ENCODE assay signal across 1 cellular context in the genomic region with DNA sequence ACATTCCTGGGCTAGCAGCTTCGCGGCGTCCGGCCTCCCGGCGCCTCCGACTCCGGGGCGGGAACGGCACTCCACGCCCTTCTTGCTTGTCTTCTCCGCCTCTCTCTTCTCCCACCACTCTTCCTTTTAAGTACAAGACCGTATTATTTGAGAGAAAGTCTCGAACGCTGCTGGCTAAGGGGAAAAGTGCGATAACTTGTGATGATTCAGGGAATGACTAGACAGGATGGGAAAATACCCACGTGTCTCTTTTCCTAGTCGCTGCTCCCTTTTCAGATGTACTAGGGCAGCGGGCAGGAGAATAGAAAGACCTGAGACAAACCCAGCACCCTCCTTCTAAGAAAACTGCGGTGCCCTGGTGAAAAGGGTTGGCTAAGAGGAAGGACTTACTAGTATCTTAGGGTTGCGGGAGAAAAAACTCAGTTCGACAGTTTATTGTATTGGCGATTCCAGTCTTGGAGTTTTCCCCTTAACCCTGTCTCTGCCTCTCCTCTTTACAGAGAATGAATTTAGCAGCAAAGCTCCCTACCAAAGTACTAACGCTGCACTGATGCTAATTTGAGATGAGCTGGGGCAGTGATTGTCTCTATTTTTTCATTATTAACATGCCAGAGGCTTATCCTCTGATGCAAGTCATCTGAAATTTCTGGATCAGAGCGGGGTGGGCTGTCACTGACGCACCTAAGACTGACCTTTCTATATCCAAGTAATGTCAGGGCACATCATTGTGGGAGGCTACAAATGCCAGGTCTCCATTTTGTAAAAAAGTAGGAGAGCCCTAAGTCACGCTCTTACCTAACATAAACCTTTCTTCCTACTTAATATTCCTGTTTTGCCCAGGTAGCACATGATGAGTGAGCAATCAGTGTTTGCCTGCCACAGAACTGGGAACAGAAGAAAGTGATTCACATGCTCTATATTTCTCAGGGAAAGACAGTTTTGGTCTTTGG.
TF ChIP-seq lines count a peak whose summit lies in the region.

No MANE protein-coding gene starts in this region.

TF ChIP-seq in HepG2, 621 proteins besides CTCF, POLR2A, EP300 and RAD21 (continued from another document and continues in another):
- TF ChIP-seq, protein P1, sequence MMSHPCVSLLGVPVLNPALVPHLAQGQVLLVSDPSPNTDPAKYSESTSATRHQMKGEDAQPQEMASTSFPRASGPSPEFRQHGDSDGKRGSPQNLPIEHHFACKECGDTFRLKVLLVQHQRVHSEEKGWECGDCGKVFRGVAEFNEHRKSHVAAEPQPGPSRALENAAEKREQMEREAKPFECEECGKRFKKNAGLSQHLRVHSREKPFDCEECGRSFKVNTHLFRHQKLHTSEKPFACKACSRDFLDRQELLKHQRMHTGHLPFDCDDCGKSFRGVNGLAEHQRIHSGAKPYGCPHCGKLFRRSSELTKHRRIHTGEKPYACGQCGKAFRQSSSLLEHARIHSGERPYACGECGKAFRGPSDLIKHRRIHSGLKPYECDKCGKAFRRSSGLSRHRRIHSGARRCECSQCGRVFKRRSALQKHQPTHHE (CRISPR knock-in tag; IDR thresholded peaks at IDR 0.05; ENCODE audit: borderline replicate concordance), result 0 out of 2 replicates have a peak, but pooled peaks have one; percentile 26
- TF ChIP-seq YY1 (IDR thresholded peaks at IDR 0.05; ENCODE audit: insufficient read depth, insufficient replicate concordance, low read depth, low read length) (no peak), ASH2L (IDR thresholded peaks at IDR 0.05; ENCODE audit: insufficient read length, low read depth, low read length) (peak; percentile 79), ZSCAN22 (CRISPR knock-in tag; IDR thresholded peaks at IDR 0.05) (no peak), CREM (IDR thresholded peaks at IDR 0.05) (no peak), CREM (CRISPR knock-in tag; IDR thresholded peaks at IDR 0.05) (no peak), FOXO1 (CRISPR knock-in tag; IDR thresholded peaks at IDR 0.05) (no peak), NFE2L1 (CRISPR knock-in tag; IDR thresholded peaks at IDR 0.05; ENCODE audit: borderline replicate concordance) (no peak), IRX3 (CRISPR knock-in tag; IDR thresholded peaks at IDR 0.05; ENCODE audit: borderline replicate concordance, low read depth) (no peak), ZSCAN29 (CRISPR knock-in tag; conservative IDR thresholded peaks at IDR 0.05) (no peak), MTF1 (CRISPR knock-in tag; IDR thresholded peaks at IDR 0.05) (no peak), RFXAP (CRISPR knock-in tag; IDR thresholded peaks at IDR 0.05; ENCODE audit: borderline replicate concordance) (no peak), TBX2 (CRISPR knock-in tag; IDR thresholded peaks at IDR 0.05; ENCODE audit: borderline replicate concordance) (no peak; the same call in 1 of the 2 replicates), EHMT2 (IDR thresholded peaks at IDR 0.05; ENCODE audit: borderline replicate concordance, low read depth, low read length) (no peak), ZNF530 (CRISPR knock-in tag; IDR thresholded peaks at IDR 0.05; ENCODE audit: low read depth) (no peak), ZNF768 (CRISPR knock-in tag; IDR thresholded peaks at IDR 0.05) (no peak), ZZZ3 (CRISPR knock-in tag; IDR thresholded peaks at IDR 0.05; ENCODE audit: borderline replicate concordance) (no peak), ZBTB38 (CRISPR knock-in tag; IDR thresholded peaks at IDR 0.05) (no peak), ZKSCAN8 (CRISPR knock-in tag; IDR thresholded peaks at IDR 0.05; ENCODE audit: borderline replicate concordance) (no peak), PRMT3 (CRISPR knock-in tag; IDR thresholded peaks at IDR 0.05; ENCODE audit: borderline replicate concordance, low read depth) (no peak), BHLHE40 (IDR thresholded peaks at IDR 0.05; ENCODE audit: low read length) (no peak), IKZF4 (CRISPR knock-in tag; IDR thresholded peaks at IDR 0.05; ENCODE audit: borderline replicate concordance, low read depth, not compliant biosample characterization) (no peak), ZNF563 (CRISPR knock-in tag; IDR thresholded peaks at IDR 0.05) (no peak; the same call in none of the 2 replicates), ZNF326 (CRISPR knock-in tag; IDR thresholded peaks at IDR 0.05; ENCODE audit: borderline replicate concordance) (no peak), TCF12 (IDR thresholded peaks at IDR 0.05) (no peak), TCF12 (CRISPR knock-in tag; IDR thresholded peaks at IDR 0.05) (no peak), GFI1 (CRISPR knock-in tag; IDR thresholded peaks at IDR 0.05; ENCODE audit: borderline replicate concordance) (no peak), SAP130 (CRISPR knock-in tag; IDR thresholded peaks at IDR 0.05; ENCODE audit: low read depth) (peak; percentile 60), CC2D1A (CRISPR knock-in tag; IDR thresholded peaks at IDR 0.05) (no peak), ZBTB42 (CRISPR knock-in tag; IDR thresholded peaks at IDR 0.05) (no peak), ZNF614 (CRISPR knock-in tag; IDR thresholded peaks at IDR 0.05; ENCODE audit: borderline replicate concordance) (0 out of 2 replicates have a peak, but pooled peaks have one; percentile 6), SMYD3 (CRISPR knock-in tag; IDR thresholded peaks at IDR 0.05) (no peak), ZEB1 (IDR thresholded peaks at IDR 0.05; ENCODE audit: insufficient replicate concordance, low read depth) (no peak)
- TF ChIP-seq, protein P2, sequence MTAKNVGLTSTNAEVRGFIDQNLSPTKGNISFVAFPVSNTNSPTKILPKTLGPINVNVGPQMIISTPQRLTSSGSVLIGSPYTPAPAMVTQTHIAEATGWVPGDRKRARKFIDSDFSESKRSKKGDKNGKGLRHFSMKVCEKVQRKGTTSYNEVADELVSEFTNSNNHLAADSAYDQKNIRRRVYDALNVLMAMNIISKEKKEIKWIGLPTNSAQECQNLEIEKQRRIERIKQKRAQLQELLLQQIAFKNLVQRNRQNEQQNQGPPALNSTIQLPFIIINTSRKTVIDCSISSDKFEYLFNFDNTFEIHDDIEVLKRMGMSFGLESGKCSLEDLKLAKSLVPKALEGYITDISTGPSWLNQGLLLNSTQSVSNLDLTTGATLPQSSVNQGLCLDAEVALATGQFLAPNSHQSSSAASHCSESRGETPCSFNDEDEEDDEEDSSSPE (CRISPR knock-in tag; IDR thresholded peaks at IDR 0.05), result no peak
- TF ChIP-seq, protein P3, sequence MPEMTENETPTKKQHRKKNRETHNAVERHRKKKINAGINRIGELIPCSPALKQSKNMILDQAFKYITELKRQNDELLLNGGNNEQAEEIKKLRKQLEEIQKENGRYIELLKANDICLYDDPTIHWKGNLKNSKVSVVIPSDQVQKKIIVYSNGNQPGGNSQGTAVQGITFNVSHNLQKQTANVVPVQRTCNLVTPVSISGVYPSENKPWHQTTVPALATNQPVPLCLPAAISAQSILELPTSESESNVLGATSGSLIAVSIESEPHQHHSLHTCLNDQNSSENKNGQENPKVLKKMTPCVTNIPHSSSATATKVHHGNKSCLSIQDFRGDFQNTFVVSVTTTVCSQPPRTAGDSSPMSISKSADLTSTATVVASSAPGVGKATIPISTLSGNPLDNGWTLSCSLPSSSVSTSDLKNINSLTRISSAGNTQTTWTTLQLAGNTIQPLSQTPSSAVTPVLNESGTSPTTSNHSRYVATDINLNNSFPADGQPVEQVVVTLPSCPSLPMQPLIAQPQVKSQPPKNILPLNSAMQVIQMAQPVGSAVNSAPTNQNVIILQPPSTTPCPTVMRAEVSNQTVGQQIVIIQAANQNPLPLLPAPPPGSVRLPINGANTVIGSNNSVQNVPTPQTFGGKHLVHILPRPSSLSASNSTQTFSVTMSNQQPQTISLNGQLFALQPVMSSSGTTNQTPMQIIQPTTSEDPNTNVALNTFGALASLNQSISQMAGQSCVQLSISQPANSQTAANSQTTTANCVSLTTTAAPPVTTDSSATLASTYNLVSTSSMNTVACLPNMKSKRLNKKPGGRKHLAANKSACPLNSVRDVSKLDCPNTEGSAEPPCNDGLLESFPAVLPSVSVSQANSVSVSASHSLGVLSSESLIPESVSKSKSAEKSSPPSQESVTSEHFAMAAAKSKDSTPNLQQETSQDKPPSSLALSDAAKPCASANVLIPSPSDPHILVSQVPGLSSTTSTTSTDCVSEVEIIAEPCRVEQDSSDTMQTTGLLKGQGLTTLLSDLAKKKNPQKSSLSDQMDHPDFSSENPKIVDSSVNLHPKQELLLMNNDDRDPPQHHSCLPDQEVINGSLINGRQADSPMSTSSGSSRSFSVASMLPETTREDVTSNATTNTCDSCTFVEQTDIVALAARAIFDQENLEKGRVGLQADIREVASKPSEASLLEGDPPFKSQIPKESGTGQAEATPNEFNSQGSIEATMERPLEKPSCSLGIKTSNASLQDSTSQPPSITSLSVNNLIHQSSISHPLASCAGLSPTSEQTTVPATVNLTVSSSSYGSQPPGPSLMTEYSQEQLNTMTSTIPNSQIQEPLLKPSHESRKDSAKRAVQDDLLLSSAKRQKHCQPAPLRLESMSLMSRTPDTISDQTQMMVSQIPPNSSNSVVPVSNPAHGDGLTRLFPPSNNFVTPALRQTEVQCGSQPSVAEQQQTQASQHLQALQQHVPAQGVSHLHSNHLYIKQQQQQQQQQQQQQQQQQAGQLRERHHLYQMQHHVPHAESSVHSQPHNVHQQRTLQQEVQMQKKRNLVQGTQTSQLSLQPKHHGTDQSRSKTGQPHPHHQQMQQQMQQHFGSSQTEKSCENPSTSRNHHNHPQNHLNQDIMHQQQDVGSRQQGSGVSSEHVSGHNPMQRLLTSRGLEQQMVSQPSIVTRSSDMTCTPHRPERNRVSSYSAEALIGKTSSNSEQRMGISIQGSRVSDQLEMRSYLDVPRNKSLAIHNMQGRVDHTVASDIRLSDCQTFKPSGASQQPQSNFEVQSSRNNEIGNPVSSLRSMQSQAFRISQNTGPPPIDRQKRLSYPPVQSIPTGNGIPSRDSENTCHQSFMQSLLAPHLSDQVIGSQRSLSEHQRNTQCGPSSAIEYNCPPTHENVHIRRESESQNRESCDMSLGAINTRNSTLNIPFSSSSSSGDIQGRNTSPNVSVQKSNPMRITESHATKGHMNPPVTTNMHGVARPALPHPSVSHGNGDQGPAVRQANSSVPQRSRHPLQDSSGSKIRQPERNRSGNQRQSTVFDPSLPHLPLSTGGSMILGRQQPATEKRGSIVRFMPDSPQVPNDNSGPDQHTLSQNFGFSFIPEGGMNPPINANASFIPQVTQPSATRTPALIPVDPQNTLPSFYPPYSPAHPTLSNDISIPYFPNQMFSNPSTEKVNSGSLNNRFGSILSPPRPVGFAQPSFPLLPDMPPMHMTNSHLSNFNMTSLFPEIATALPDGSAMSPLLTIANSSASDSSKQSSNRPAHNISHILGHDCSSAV (CRISPR knock-in tag; IDR thresholded peaks at IDR 0.05; ENCODE audit: borderline replicate concordance), result no peak
- TF ChIP-seq, protein P4, sequence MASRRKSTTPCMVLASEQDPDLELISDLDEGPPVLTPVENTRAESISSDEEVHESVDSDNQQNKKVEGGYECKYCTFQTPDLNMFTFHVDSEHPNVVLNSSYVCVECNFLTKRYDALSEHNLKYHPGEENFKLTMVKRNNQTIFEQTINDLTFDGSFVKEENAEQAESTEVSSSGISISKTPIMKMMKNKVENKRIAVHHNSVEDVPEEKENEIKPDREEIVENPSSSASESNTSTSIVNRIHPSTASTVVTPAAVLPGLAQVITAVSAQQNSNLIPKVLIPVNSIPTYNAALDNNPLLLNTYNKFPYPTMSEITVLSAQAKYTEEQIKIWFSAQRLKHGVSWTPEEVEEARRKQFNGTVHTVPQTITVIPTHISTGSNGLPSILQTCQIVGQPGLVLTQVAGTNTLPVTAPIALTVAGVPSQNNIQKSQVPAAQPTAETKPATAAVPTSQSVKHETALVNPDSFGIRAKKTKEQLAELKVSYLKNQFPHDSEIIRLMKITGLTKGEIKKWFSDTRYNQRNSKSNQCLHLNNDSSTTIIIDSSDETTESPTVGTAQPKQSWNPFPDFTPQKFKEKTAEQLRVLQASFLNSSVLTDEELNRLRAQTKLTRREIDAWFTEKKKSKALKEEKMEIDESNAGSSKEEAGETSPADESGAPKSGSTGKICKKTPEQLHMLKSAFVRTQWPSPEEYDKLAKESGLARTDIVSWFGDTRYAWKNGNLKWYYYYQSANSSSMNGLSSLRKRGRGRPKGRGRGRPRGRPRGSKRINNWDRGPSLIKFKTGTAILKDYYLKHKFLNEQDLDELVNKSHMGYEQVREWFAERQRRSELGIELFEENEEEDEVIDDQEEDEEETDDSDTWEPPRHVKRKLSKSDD (CRISPR knock-in tag; IDR thresholded peaks at IDR 0.05; ENCODE audit: low read depth), result no peak
- TF ChIP-seq, protein P5, sequence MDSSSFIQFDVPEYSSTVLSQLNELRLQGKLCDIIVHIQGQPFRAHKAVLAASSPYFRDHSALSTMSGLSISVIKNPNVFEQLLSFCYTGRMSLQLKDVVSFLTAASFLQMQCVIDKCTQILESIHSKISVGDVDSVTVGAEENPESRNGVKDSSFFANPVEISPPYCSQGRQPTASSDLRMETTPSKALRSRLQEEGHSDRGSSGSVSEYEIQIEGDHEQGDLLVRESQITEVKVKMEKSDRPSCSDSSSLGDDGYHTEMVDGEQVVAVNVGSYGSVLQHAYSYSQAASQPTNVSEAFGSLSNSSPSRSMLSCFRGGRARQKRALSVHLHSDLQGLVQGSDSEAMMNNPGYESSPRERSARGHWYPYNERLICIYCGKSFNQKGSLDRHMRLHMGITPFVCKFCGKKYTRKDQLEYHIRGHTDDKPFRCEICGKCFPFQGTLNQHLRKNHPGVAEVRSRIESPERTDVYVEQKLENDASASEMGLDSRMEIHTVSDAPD (CRISPR knock-in tag; IDR thresholded peaks at IDR 0.05), result no peak
- TF ChIP-seq, protein P6, sequence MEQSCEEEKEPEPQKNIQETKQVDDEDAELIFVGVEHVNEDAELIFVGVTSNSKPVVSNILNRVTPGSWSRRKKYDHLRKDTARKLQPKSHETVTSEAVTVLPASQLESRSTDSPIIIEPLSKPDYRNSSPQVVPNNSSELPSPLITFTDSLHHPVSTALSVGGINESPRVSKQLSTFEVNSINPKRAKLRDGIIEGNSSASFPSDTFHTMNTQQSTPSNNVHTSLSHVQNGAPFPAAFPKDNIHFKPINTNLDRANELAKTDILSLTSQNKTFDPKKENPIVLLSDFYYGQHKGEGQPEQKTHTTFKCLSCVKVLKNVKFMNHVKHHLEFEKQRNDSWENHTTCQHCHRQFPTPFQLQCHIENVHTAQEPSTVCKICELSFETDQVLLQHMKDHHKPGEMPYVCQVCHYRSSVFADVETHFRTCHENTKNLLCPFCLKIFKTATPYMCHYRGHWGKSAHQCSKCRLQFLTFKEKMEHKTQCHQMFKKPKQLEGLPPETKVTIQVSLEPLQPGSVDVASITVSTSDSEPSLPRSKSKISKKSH (CRISPR knock-in tag; IDR thresholded peaks at IDR 0.05; ENCODE audit: borderline replicate concordance), result no peak
- TF ChIP-seq, protein P7, sequence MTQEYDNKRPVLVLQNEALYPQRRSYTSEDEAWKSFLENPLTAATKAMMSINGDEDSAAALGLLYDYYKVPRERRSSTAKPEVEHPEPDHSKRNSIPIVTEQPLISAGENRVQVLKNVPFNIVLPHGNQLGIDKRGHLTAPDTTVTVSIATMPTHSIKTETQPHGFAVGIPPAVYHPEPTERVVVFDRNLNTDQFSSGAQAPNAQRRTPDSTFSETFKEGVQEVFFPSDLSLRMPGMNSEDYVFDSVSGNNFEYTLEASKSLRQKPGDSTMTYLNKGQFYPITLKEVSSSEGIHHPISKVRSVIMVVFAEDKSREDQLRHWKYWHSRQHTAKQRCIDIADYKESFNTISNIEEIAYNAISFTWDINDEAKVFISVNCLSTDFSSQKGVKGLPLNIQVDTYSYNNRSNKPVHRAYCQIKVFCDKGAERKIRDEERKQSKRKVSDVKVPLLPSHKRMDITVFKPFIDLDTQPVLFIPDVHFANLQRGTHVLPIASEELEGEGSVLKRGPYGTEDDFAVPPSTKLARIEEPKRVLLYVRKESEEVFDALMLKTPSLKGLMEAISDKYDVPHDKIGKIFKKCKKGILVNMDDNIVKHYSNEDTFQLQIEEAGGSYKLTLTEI (CRISPR knock-in tag; conservative IDR thresholded peaks at IDR 0.05), result no peak
